ENCODE assay signal across 15 cellular contexts in genomic region chr3:65400893-65401292, GRCh38.
DNase-seq lines count a peak whose midpoint lies in the region; ATAC-seq, FAIRE-seq and TF ChIP-seq lines count a peak whose summit lies in the region.
"Had no signal": no experiment of that assay in that cellular context is flagged by ENCODE, and none has a peak within 500 bp of the region (broad histone marks: within the 10 kb centered on the region; RNA-seq: fewer than 3 reads in every experiment).

No MANE protein-coding gene starts in this region.

- H4K5ac ChIP-seq in mesendoderm (ENCODE audit: low read length), result no peak overlapping the region

- no peak for FAIRE-seq in kidney (lab: Jason Lieb, UNC)

- intact Hi-C loops in sigmoid colon (cut with DNase I), result loop anchor here (5.0 kb wide), 1 partner anchor 44 kb away; no protein-coding TSS in a partner anchor
- intact Hi-C loops in kidney (cut with DNase I), result no loop called here

- H3K27me3 ChIP-seq in HUES6 (ENCODE audit: control insufficient read depth, insufficient read depth, low read length), result no peaks in the 10 kb centered on the region
- H3K27me3 ChIP-seq in ectodermal cell (ENCODE audit: control insufficient read depth, insufficient read depth, low read length, poor library complexity, severe bottlenecking), result no peaks in the 10 kb centered on the region
- no peaks in the 10 kb centered on the region for H3K27me3 ChIP-seq in mesendoderm (ENCODE audit: insufficient read depth, low read length, poor library complexity)
- no peaks in the 10 kb centered on the region for H3K27me3 ChIP-seq in sigmoid colon

- H3K4me2 ChIP-seq in mesendoderm (ENCODE audit: low read length), result no peak overlapping the region

- no peaks in the 10 kb centered on the region for H3K79me2 ChIP-seq in mesendoderm (ENCODE audit: control insufficient read depth, insufficient read depth, low read length)

- TF ChIP-seq CTCF in sigmoid colon (IDR thresholded peaks at IDR 0.05), result no peak
- no peak for TF ChIP-seq CTCF in kidney (IDR thresholded peaks at IDR 0.05; ENCODE audit: borderline replicate concordance, extremely low read depth, insufficient read depth)

- H3K36me3 ChIP-seq in HUES6 (ENCODE audit: control insufficient read depth, insufficient read depth, low read length), result 0 out of 2 replicates have a peak, but pooled peaks cover 2% of the 10 kb centered on the region
- H3K36me3 ChIP-seq in ectodermal cell (ENCODE audit: control insufficient read depth, insufficient read depth, low read length), result no peaks in the 10 kb centered on the region
- no peaks in the 10 kb centered on the region for H3K36me3 ChIP-seq in mesendoderm (ENCODE audit: control insufficient read depth, insufficient read depth, low read length)
- no peaks in the 10 kb centered on the region for H3K36me3 ChIP-seq in sigmoid colon
- H3K36me3 ChIP-seq in kidney (ENCODE audit: control insufficient read depth in 1 of 2, insufficient read depth in 2 of 2, low read length in 2 of 2), result no peaks in the 10 kb centered on the region

- no peak overlapping the region for H3K4ac ChIP-seq in mesendoderm (ENCODE audit: low read depth, low read length)

- DNase-seq in mesendoderm (no peak), sigmoid colon (no peak), cerebellum (ENCODE audit: low spot score) (no peak), kidney (no peak)
- DNase-seq: COR-L47, DMS153, IMR-90, Kasumi-1, NCI-H187 treated with DMSO at 0.1 percent for 48 hours, NCI-H2171 treated with DMSO at 0.1 percent for 48 hours had no signal

- 4 to 10% methylated on average over 4 to 5 of the region's 5 CpGs for WGBS in ectodermal cell, 2 experiments
- no CpG with 5 or more reads among the region's 5 CpGs for WGBS in mesendoderm (ENCODE audit: extremely low coverage, insufficient coverage, low lambda C conversion rate)
- WGBS in sigmoid colon, 2 donors, result 80 to 89% methylated on average over 5 of the region's 5 CpGs

- H3K4me3 ChIP-seq in HUES6 (ENCODE audit: low read depth, low read length), result peak overlapping the region; percentile 5; the same call in 1 of the 2 replicates
- H3K4me3 ChIP-seq in ectodermal cell (ENCODE audit: insufficient read depth, low read depth, low read length), result no peak overlapping the region
- no peak overlapping the region for H3K4me3 ChIP-seq in mesendoderm (ENCODE audit: low read length)
- H3K4me3 ChIP-seq in sigmoid colon, result peak overlapping the region; percentile 13 to 43 (median 35)
- no peak overlapping the region for H3K4me3 ChIP-seq in kidney (ENCODE audit: low read length in 2 of 2)

- peak overlapping the region; percentile 88 for H3K18ac ChIP-seq in mesendoderm (ENCODE audit: low read length)

- H3K56ac ChIP-seq in mesendoderm (ENCODE audit: low read length), result no peak overlapping the region

- H3K27ac ChIP-seq in HUES6 (ENCODE audit: low read depth, low read length) (no peak overlapping the region), ectodermal cell (ENCODE audit: insufficient read depth, low read depth, low read length, poor library complexity, severe bottlenecking) (peak overlapping the region; percentile 56), mesendoderm (ENCODE audit: low read depth, low read length) (no peak overlapping the region), sigmoid colon (peak overlapping the region in 3 of 4 donors; percentile 66 to 79 (median 77)), kidney (ENCODE audit: low read depth in 2 of 2, low read length in 2 of 2) (no peak overlapping the region)

- H2BK5ac ChIP-seq in mesendoderm (ENCODE audit: low read length), result no peak overlapping the region

- no peaks in the 10 kb centered on the region for H3K79me1 ChIP-seq in mesendoderm (ENCODE audit: low read length)

- no peak overlapping the region for H2BK15ac ChIP-seq in mesendoderm (replicated peaks; ENCODE audit: low read depth)

- TF ChIP-seq EP300 in sigmoid colon (IDR thresholded peaks at IDR 0.05), result no peak

- no peak overlapping the region for H3K23ac ChIP-seq in mesendoderm (ENCODE audit: low read length)

- no peak overlapping the region for H2BK120ac ChIP-seq in mesendoderm (ENCODE audit: low read depth, low read length)

- ATAC-seq in HG02588 (IDR thresholded peaks at IDR 0.05; ENCODE audit: unreplicated experiment), result no peak
- ATAC-seq: Panc1, Right ventricle myocardium inferior had no signal

- no peak overlapping the region for H3K9ac ChIP-seq in HUES6 (ENCODE audit: low read length)
- no peak overlapping the region for H3K9ac ChIP-seq in mesendoderm (ENCODE audit: low read length)
- no peak overlapping the region for H3K9ac ChIP-seq in kidney (ENCODE audit: low read length in 2 of 2)

- TF ChIP-seq POLR2A in sigmoid colon (IDR thresholded peaks at IDR 0.05), result peak in 1 of 2 donors; percentile 12

- H3K4me1 ChIP-seq in HUES6 (ENCODE audit: control insufficient read depth, insufficient read depth, low read length) (peaks cover 39% of the 10 kb centered on the region), ectodermal cell (ENCODE audit: control insufficient read depth, insufficient read depth, low read length) (peaks cover 42% of the 10 kb centered on the region), mesendoderm (ENCODE audit: control insufficient read depth, low read depth, low read length) (peaks cover 4% of the 10 kb centered on the region), sigmoid colon (peaks cover 0 to 49% (median 40%) of the 10 kb centered on the region in 4 donors), kidney (ENCODE audit: control insufficient read depth in 1 of 2, insufficient read depth in 1 of 2, low read depth in 1 of 2, low read length in 2 of 2) (no peaks in the 10 kb centered on the region)

- no peak overlapping the region for H2AK5ac ChIP-seq in mesendoderm (ENCODE audit: low read length)

- H3K9me3 ChIP-seq in HUES6 (ENCODE audit: control insufficient read depth, insufficient read depth, low read depth, low read length), result no peaks in the 10 kb centered on the region
- H3K9me3 ChIP-seq in ectodermal cell (ENCODE audit: control insufficient read depth, low read length), result no peaks in the 10 kb centered on the region
- no peaks in the 10 kb centered on the region for H3K9me3 ChIP-seq in sigmoid colon
- H3K9me3 ChIP-seq in kidney (ENCODE audit: control insufficient read depth in 1 of 2, low read length in 2 of 2), result no peaks in the 10 kb centered on the region

- H4K8ac ChIP-seq in mesendoderm (ENCODE audit: low read depth, low read length), result no peak overlapping the region

Comparison
In these comparisons a context has a peak if more than half of its experiments do, and no peak if none do; other contexts are left out.
1. H3K27ac ChIP-seq: peak in ectodermal cell (single experiment) and sigmoid colon (3 of 4); none in HUES6 (single experiment), mesendoderm (single experiment) and kidney (0 of 2).
2. H3K4me3 ChIP-seq: peak in HUES6 (single experiment) and sigmoid colon (4 of 4); none in ectodermal cell (single experiment), mesendoderm (single experiment) and kidney (0 of 2).